Comparison of ENCODE assay signal across 23 cellular contexts in genomic region chr9:20031836-20032235, GRCh38.
"Had no signal": no experiment of that assay in that cellular context is flagged by ENCODE, and none has a peak within 500 bp of the region (broad histone marks: within the 10 kb centered on the region; RNA-seq: fewer than 3 reads in every experiment).

No MANE protein-coding gene starts in this region.

- H3K27ac ChIP-seq: esophagus muscularis mucosa, foreskin keratinocyte, pancreas, prostate gland, spleen, thoracic aorta, VCaP had no signal

- H3K9me3 ChIP-seq: esophagus muscularis mucosa, pancreas, prostate gland, spleen, thoracic aorta had no signal

- H3K4me1 ChIP-seq: foreskin keratinocyte, pancreas, prostate gland had no signal

- DNase-seq: activated CD4-positive, alpha-beta T cell treated with anti-CD3 and anti-CD28 coated beads for 4 hours; activated CD4-positive, alpha-beta T cell treated with anti-CD3 and anti-CD28 coated beads, Interleukin-2, amount 50 U/mL, for 4 hours; activated effector memory CD4-positive, alpha-beta T cell treated with Interleukin-2 at 50 U/mL for 16 hours; activated naive CD4-positive, alpha-beta T cell treated with Interleukin-2 at 50 U/mL for 16 hours; activated T-cell treated with anti-CD3 and anti-CD28 coated beads for 4 hours; aorta; caudate nucleus; foreskin keratinocyte; left cardiac atrium; midbrain; naive thymus-derived CD8-positive, alpha-beta T cell; nucleus accumbens; pancreas; retina; spleen; stimulated activated naive CD4-positive, alpha-beta T cell treated with Interleukin-2 at 50 U/mL for 16 hours had no signal

- H3K27me3 ChIP-seq: esophagus muscularis mucosa, foreskin keratinocyte, pancreas, spleen had no signal

- H3K4me3 Mint-ChIP-seq: activated naive CD8-positive, alpha-beta T cell; brain; naive thymus-derived CD8-positive, alpha-beta T cell; neural crest cell had no signal

- ATAC-seq: foreskin keratinocyte; naive thymus-derived CD8-positive, alpha-beta T cell; pancreas had no signal

- H3K27ac Mint-ChIP-seq: activated naive CD8-positive, alpha-beta T cell; brain; naive thymus-derived CD8-positive, alpha-beta T cell had no signal

- H3K27me3 Mint-ChIP-seq: activated naive CD8-positive, alpha-beta T cell; naive thymus-derived CD8-positive, alpha-beta T cell had no signal

- H3K36me3 Mint-ChIP-seq: activated naive CD8-positive, alpha-beta T cell; brain; naive thymus-derived CD8-positive, alpha-beta T cell had no signal

- H3K9me3 Mint-ChIP-seq: brain; naive thymus-derived CD8-positive, alpha-beta T cell; neural crest cell had no signal

- H3K4me3 ChIP-seq: esophagus muscularis mucosa, pancreas, prostate gland, spleen, thoracic aorta had no signal

- H3K36me3 ChIP-seq: esophagus muscularis mucosa, pancreas, prostate gland, spleen, thoracic aorta had no signal
